In genomic region chr21:34967509-34968289, GRCh38 we compare ENCODE assay signal across 10 cellular contexts.
DNase-seq lines count a peak whose midpoint lies in the region; ATAC-seq and TF ChIP-seq lines count a peak whose summit lies in the region.
"Had no signal": no experiment of that assay in that cellular context is flagged by ENCODE, and none has a peak within 500 bp of the region (broad histone marks: within the 10 kb centered on the region; RNA-seq: fewer than 3 reads in every experiment).

No MANE protein-coding gene starts in this region.

- no peaks in the 10 kb centered on the region for H3K9me3 Mint-ChIP-seq in T-helper 1 cell treated with Interleukin-12 subunit alpha and Interleukin-12 subunit beta and Interleukin-4 antibody, amounts not matched to agents 30 μg/mL and 1 μg/mL, for 36 hours

- H3K36me3 Mint-ChIP-seq in T-helper 1 cell treated with Interleukin-12 subunit alpha and Interleukin-12 subunit beta and Interleukin-4 antibody, amounts not matched to agents 30 μg/mL and 1 μg/mL, for 36 hours (ENCODE audit: low read depth) = peaks cover 53% of the 10 kb centered on the region

- ATAC-seq in left lobe of liver = no peak

- peak overlapping the region; percentile 88 for H3K27ac Mint-ChIP-seq in T-helper 1 cell treated with Interleukin-12 subunit alpha and Interleukin-12 subunit beta and Interleukin-4 antibody, amounts not matched to agents 30 μg/mL and 1 μg/mL, for 36 hours

- H3K4me1 Mint-ChIP-seq in T-helper 1 cell treated with Interleukin-12 subunit alpha and Interleukin-12 subunit beta and Interleukin-4 antibody, amounts not matched to agents 30 μg/mL and 1 μg/mL, for 36 hours (ENCODE audit: low read depth) = peaks cover 72% of the 10 kb centered on the region

- TF ChIP-seq CTCF in fibroblast of villous mesenchyme (IDR thresholded peaks at IDR 0.05; ENCODE audit: insufficient read depth, low read depth, low read length) = no peak

- H3K4me3 Mint-ChIP-seq in T-helper 1 cell treated with Interleukin-12 subunit alpha and Interleukin-12 subunit beta and Interleukin-4 antibody, amounts not matched to agents 30 μg/mL and 1 μg/mL, for 36 hours = peak overlapping the region; percentile 59

- no peak overlapping the region for H3K4me3 ChIP-seq in fibroblast of villous mesenchyme (ENCODE audit: low read depth, low read length)

- H3K27me3 Mint-ChIP-seq in T-helper 1 cell treated with Interleukin-12 subunit alpha and Interleukin-12 subunit beta and Interleukin-4 antibody, amounts not matched to agents 30 μg/mL and 1 μg/mL, for 36 hours (ENCODE audit: low read depth) = peaks cover 5% of the 10 kb centered on the region

- peak; percentile 38 to 49 for DNase-seq in stimulated activated CD4-positive, alpha-beta T cell treated with anti-CD3 and anti-CD28 coated beads, Interleukin-2, amount 100 ng/mL, for 24 hours
- DNase-seq in stimulated activated CD4-positive, alpha-beta T cell treated with anti-CD3 and anti-CD28 coated beads, Interleukin-12 subunit alpha, Interleukin-12 subunit beta, amount 100 ng/mL, for 4 hours = no peak
- DNase-seq in fibroblast of villous mesenchyme (ENCODE audit: low read depth) (peak; percentile 39), NCI-H524 treated with DMSO at 0.1 percent for 48 hours (lab: John Stamatoyannopoulos, UW) (no peak), left lobe of liver (ENCODE audit: low spot score) (no peak), activated gamma-delta T cell (lab: John Stamatoyannopoulos, UW) (no peak), NCI-H526 treated with DMSO at 0.1 percent for 48 hours (lab: John Stamatoyannopoulos, UW) (no peak)
- DNase-seq: aorta, MM.1S had no signal

Comparison
In these comparisons a context has a peak if more than half of its experiments do, and no peak if none do; other contexts are left out.
1. DNase-seq: peak in stimulated activated CD4-positive, alpha-beta T cell treated with anti-CD3 and anti-CD28 coated beads, Interleukin-2, amount 100 ng/mL, for 24 hours (2 of 2) and fibroblast of villous mesenchyme (single experiment); none in stimulated activated CD4-positive, alpha-beta T cell treated with anti-CD3 and anti-CD28 coated beads, Interleukin-12 subunit alpha, Interleukin-12 subunit beta, amount 100 ng/mL, for 4 hours (single experiment), NCI-H524 treated with DMSO at 0.1 percent for 48 hours (single experiment), left lobe of liver (single experiment), activated gamma-delta T cell (single experiment) and NCI-H526 treated with DMSO at 0.1 percent for 48 hours (single experiment).